Comparison of ENCODE assay signal across 17 cellular contexts in the genomic region with DNA sequence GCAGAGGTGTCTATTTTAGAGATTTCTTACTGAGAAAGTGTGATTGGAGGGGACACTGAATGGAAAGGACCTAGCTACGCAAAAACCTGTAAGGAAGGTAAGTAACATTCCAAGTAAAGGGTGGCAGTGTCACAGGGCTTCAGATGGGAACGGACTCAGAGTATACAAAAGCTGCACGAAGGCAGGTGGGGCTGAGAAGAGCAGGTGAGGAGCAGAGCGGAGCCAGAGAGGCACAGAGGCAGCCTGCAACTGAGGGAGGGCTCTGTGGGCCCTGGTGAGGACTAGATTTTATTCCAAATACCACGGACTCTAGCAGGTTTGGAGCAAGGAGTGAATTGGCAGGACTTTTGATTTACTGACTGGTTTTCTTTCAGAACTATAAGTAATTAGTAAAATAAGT.
DNase-seq lines count a peak whose midpoint lies in the region; ATAC-seq and TF ChIP-seq lines count a peak whose summit lies in the region.
"Had no signal": no experiment of that assay in that cellular context is flagged by ENCODE, and none has a peak within 500 bp of the region (broad histone marks: within the 10 kb centered on the region; RNA-seq: fewer than 3 reads in every experiment).

No MANE protein-coding gene starts in this region.

- no peaks in the 10 kb centered on the region for H3K27me3 ChIP-seq in foreskin keratinocyte
- H3K27me3 ChIP-seq: MG63, sigmoid colon had no signal

- DNase-seq in COR-L47 (lab: John Stamatoyannopoulos, UW) = peak; percentile 54
- peak; percentile 57 for DNase-seq in NCI-H1105 treated with DMSO at 0.1 percent for 48 hours (lab: John Stamatoyannopoulos, UW)
- peak; percentile 74 for DNase-seq in NCI-H748 treated with DMSO at 0.1 percent for 48 hours (lab: John Stamatoyannopoulos, UW)
- no peak for DNase-seq in foreskin keratinocyte
- no peak for DNase-seq in HuH-7.5 (ENCODE audit: low spot score)
- DNase-seq in SKM-1 treated with dmso at 0.1 percent for 144 hours (lab: John Stamatoyannopoulos, UW; ENCODE audit: unreplicated experiment) = no peak
- DNase-seq: activated effector memory CD4-positive, alpha-beta T cell treated with anti-CD3 and anti-CD28 coated beads, Interleukin-2, amount 50 U/mL, for 16 hours; anterior cingulate cortex; foreskin fibroblast; MG63; mucosa of descending colon; occipital lobe; sigmoid colon; stimulated activated CD4-positive, alpha-beta T cell treated with anti-CD3 and anti-CD28 coated beads, Interleukin-2, amount 100 ng/mL, for 24 hours; T-helper 2 cell had no signal

- ATAC-seq in foreskin keratinocyte (no peak), GM21390 (IDR thresholded peaks at IDR 0.05; ENCODE audit: unreplicated experiment) (no peak), GM19324 (IDR thresholded peaks at IDR 0.05; ENCODE audit: low FRiP score, unreplicated experiment) (no peak)
- ATAC-seq: mucosa of descending colon had no signal

- TF ChIP-seq CTCF in foreskin keratinocyte (conservative IDR thresholded peaks at IDR 0.05) = no peak

- H3K27ac ChIP-seq in foreskin keratinocyte = peak overlapping the region; percentile 44
- H3K27ac ChIP-seq: sigmoid colon had no signal

- peaks cover 21% of the 10 kb centered on the region for H3K4me1 ChIP-seq in foreskin keratinocyte
- H3K4me1 ChIP-seq: sigmoid colon had no signal

Comparison
In these comparisons a context has a peak if more than half of its experiments do, and no peak if none do; other contexts are left out.
1. DNase-seq: peak in COR-L47 (single experiment), NCI-H1105 treated with DMSO at 0.1 percent for 48 hours (single experiment) and NCI-H748 treated with DMSO at 0.1 percent for 48 hours (single experiment); none in foreskin keratinocyte (0 of 2), HuH-7.5 (single experiment) and SKM-1 treated with dmso at 0.1 percent for 144 hours (single experiment).